27 cellular contexts compared by ENCODE assay signal in the genomic region with DNA sequence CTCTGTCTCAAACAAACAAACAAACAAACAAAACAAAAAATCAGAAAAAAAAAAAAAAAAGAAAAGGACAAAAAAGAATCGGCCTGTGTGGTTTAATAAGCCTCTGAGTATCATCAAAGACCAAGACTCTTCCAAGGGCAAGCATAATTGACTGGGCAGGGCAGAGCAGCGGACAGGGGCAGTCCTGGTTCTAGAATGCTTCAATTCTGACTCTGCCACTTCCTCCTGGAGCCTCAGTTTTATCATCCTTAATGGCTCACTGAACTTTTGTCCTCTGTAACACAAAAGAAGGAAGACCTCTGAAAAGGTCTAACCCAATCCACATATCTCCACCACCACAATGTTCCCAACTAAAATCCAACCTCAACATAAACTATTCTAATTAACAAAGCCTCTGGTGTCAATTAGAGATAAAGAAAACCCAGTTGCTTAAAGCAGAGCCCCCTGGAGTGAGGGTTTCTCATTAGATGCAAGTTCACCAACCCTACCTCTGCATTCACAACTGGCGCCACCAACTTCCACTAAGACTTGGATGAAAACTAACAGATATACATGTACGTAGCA. TPM values are rescaled to one million over a fixed set of nuclear protein-coding genes. Genes with fewer than 3 reads are reported as not detected.
DNase-seq lines count a peak whose midpoint lies in the region; ATAC-seq, FAIRE-seq and TF ChIP-seq lines count a peak whose summit lies in the region.
"Had no signal": no experiment of that assay in that cellular context is flagged by ENCODE, and none has a peak within 500 bp of the region (broad histone marks: within the 10 kb centered on the region; RNA-seq: fewer than 3 reads in every experiment).

No MANE protein-coding gene starts in this region.

- H3K27ac ChIP-seq in esophagus muscularis mucosa (replicated peaks in 1 of 4) (no peak overlapping the region), left lung (no peak overlapping the region)
- H3K27ac ChIP-seq: brain microvascular endothelial cell, ovary, WERI-Rb-1 had no signal

- TF ChIP-seq CTCF in esophagus muscularis mucosa (IDR thresholded peaks at IDR 0.05) (no peak), left lung (IDR thresholded peaks at IDR 0.05) (no peak)

- intact Hi-C loops in esophagus muscularis mucosa (cut with DNase I) (no loop called here), left lung (cut with DNase I) (no loop called here)

- H3K36me3 ChIP-seq in esophagus muscularis mucosa (peaks cover 0 to 16% (median 8%) of the 10 kb centered on the region in 4 donors), left lung (peaks cover 0 to 12% of the 10 kb centered on the region in 2 donors)
- H3K36me3 ChIP-seq: ovary had no signal

- WGBS in esophagus muscularis mucosa, result 96% methylated on average over 4 of the region's 4 CpGs

- no peak for FAIRE-seq in GM12891 (lab: Jason Lieb, UNC)
- FAIRE-seq: A204.1, GM12892 had no signal

- H3K9me3 ChIP-seq in esophagus muscularis mucosa (no peaks in the 10 kb centered on the region), left lung (no peaks in the 10 kb centered on the region)
- H3K9me3 ChIP-seq: ovary had no signal

- TF ChIP-seq EP300 in esophagus muscularis mucosa (IDR thresholded peaks at IDR 0.05), result no peak

- TF ChIP-seq POLR2A in GM12891 (IDR thresholded peaks at IDR 0.05; ENCODE audit: low read depth, low read length) (no peak), esophagus muscularis mucosa (IDR thresholded peaks at IDR 0.05; ENCODE audit: low read depth) (no peak)

- H3K27me3 ChIP-seq in esophagus muscularis mucosa, result no peaks in the 10 kb centered on the region
- H3K27me3 ChIP-seq in left lung, result no peaks in the 10 kb centered on the region
- H3K27me3 ChIP-seq: brain microvascular endothelial cell, ovary had no signal

- H3K4me1 ChIP-seq in esophagus muscularis mucosa, result peaks cover 0 to 13% (median 4%) of the 10 kb centered on the region in 4 donors
- H3K4me1 ChIP-seq in left lung, result peaks cover 0 to 30% of the 10 kb centered on the region in 2 donors

- H3K4me3 ChIP-seq in esophagus muscularis mucosa (no peak overlapping the region), left lung (no peak overlapping the region)
- H3K4me3 ChIP-seq: ovary, smooth muscle cell had no signal

- peak; percentile 35 for ATAC-seq in GM19395 (IDR thresholded peaks at IDR 0.05; ENCODE audit: unreplicated experiment)
- ATAC-seq in HG02884 (IDR thresholded peaks at IDR 0.05; ENCODE audit: unreplicated experiment), result peak; percentile 35
- ATAC-seq in left lung, result no peak
- ATAC-seq in HG02763 (IDR thresholded peaks at IDR 0.05; ENCODE audit: unreplicated experiment), result no peak
- ATAC-seq: CD8-positive, alpha-beta T cell; Panc1 had no signal

- DNase-seq in GM12891 (ENCODE audit: insufficient read length, low spot score) (no peak), esophagus muscularis mucosa (ENCODE audit: extremely low spot score) (peak; percentile 60), left lung (no peak), SHP77 treated with DMSO at 0.1 percent for 48 hours (lab: John Stamatoyannopoulos, UW) (no peak)
- no peak for DNase-seq in activated CD4-positive, alpha-beta T cell treated with anti-CD3 and anti-CD28 coated beads for 1 hour
- DNase-seq: activated CD4-positive, alpha-beta T cell treated with anti-CD3 and anti-CD28 coated beads, Interleukin-2, amount 50 U/mL, for 1 hour; activated naive CD4-positive, alpha-beta T cell treated with anti-CD3 and anti-CD28 coated beads, Interleukin-2, amount 50 U/mL, for 16 hours; amniotic stem cell; brain microvascular endothelial cell; CD8-positive, alpha-beta T cell; H7; NCI-H1105; NCI-H1930; NCI-H526 treated with DMSO at 0.1 percent for 48 hours; nephron progenitor cell; ovary; SIG-M5; stimulated activated CD4-positive, alpha-beta T cell treated with anti-CD3 and anti-CD28 coated beads, Interleukin-2, amount 100 ng/mL, for 24 hours; T-helper 9 cell; WERI-Rb-1 had no signal

TF ChIP-seq in GM12891, 5 proteins besides CTCF, POLR2A, EP300 and RAD21:
- 0 out of 2 replicates have a peak, but pooled peaks have one; percentile 25 for TF ChIP-seq SPI1 (IDR thresholded peaks at IDR 0.05; ENCODE audit: low read depth, low read length)
- no peak for TF ChIP-seq POLR2AphosphoS5 (IDR thresholded peaks at IDR 0.05; ENCODE audit: low read depth, low read length)

RNA-seq across cellular contexts. Expression of gene TBC1D9, which starts 51.7 kb away (rescaled TPM):
- polyA plus RNA-seq in GM12891 (2012; ENCODE audit: low read depth, missing spikeins), result 3.1 TPM
- total RNA-seq in esophagus muscularis mucosa, result 10 to 100 TPM; 15.4 to 23.8 (median 21.3) TPM
- total RNA-seq in left lung, result 10 to 100 TPM; 29.0 to 34.0 TPM

Comparison
In these comparisons a context has a peak if more than half of its experiments do, and no peak if none do; other contexts are left out.
1. ATAC-seq: peak in GM19395 (single experiment) and HG02884 (single experiment); none in left lung (single experiment) and HG02763 (single experiment).